9 cellular contexts compared by ENCODE assay signal in the genomic region with DNA sequence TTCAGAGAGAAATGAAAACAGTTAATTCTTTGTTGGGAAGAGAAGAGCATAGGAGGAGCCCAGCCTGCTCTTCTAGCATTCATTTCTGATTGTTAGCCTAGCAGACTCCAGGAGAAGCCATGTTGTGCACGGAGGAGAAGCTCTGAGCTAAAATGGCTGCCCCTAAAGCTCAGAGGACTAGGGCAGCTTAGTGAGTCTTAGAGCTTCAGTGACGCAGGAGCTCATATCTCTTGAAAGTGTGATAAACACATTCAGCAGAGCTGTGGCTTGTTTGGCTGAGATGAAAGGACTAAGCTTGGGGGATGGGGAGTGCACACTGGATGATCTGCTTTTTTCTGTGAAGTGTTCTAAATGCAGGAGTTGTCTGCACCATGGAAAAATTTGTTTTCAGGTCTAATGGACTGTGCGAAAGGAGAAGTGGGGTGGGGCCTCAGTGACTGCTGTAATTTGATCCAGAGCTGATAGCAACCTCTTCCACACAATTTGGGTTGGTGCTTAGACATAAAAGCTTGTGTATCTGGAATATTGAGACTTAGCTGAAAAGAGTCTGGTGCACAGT. TPM values are rescaled to one million over a fixed set of nuclear protein-coding genes. Genes with fewer than 3 reads are reported as not detected.
A peak's percentile ranks its signal among the peaks of the same experiment; 100 is the strongest.
DNase-seq lines count a peak whose midpoint lies in the region; ATAC-seq, FAIRE-seq and TF ChIP-seq lines count a peak whose summit lies in the region.
"Had no signal": no experiment of that assay in that cellular context is flagged by ENCODE, and none has a peak within 500 bp of the region (broad histone marks: within the 10 kb centered on the region; RNA-seq: fewer than 3 reads in every experiment).

No MANE protein-coding gene starts in this region.

- H3K4me1 Mint-ChIP-seq in brain, result peaks cover 53% of the 10 kb centered on the region
- H3K4me1 Mint-ChIP-seq: naive B cell had no signal

- POLR2A ChIA-PET in GM10248 (lab: Yijun Ruan, JAX), result no interaction called here

- H3K9me3 Mint-ChIP-seq in brain, result peaks cover 13 to 86% (median 42%) of the 10 kb centered on the region in 5 experiments

- no peaks in the 10 kb centered on the region for H3K36me3 ChIP-seq in small intestine (ENCODE audit: control insufficient read depth in 2 of 2, insufficient read depth in 2 of 2, low read length in 2 of 2)

- H3K27me3 ChIP-seq in small intestine (ENCODE audit: control insufficient read depth in 2 of 2, insufficient read depth in 2 of 2, low read length in 2 of 2), result no peaks in the 10 kb centered on the region

- peak overlapping the region in 1 of 2 donors; percentile 22 for H3K4me3 ChIP-seq in small intestine (ENCODE audit: low read depth in 1 of 2, low read length in 2 of 2)

- peak overlapping the region; percentile 52 to 79 (median 73) for H3K4me3 Mint-ChIP-seq in brain
- H3K4me3 Mint-ChIP-seq: naive B cell had no signal

- H3K27ac Mint-ChIP-seq in brain, result peak overlapping the region; percentile 91 to 100 (median 98)
- H3K27ac Mint-ChIP-seq: naive B cell had no signal

- peaks cover 100% of the 10 kb centered on the region for H3K36me3 Mint-ChIP-seq in brain
- H3K36me3 Mint-ChIP-seq: naive B cell had no signal

- no peak for TF ChIP-seq CTCF in brain (conservative IDR thresholded peaks at IDR 0.05)
- no peak for TF ChIP-seq CTCF in GM10248 (IDR thresholded peaks at IDR 0.05; ENCODE audit: control extremely low read depth, extremely low read depth, low read depth, missing control alignments)

- FAIRE-seq in small intestine (lab: Jason Lieb, UNC), result no peak

- no peak for ATAC-seq in HG03439 (IDR thresholded peaks at IDR 0.05; ENCODE audit: unreplicated experiment)

- H3K27me3 Mint-ChIP-seq in brain, result no peaks in the 10 kb centered on the region
- H3K27me3 Mint-ChIP-seq: naive B cell had no signal

- CTCF ChIA-PET in GM10248 (lab: Yijun Ruan, JAX), result no interaction called here

- peak; percentile 78 for DNase-seq in DMS79 treated with DMSO at 0.1 percent for 48 hours (lab: John Stamatoyannopoulos, UW)
- DNase-seq in NCI-H187 (lab: John Stamatoyannopoulos, UW), result peak; percentile 77 to 80
- DNase-seq in inferior parietal cortex (ENCODE audit: extremely low spot score), result peak; percentile 66
- peak; percentile 91 for DNase-seq in small intestine
- DNase-seq in GM10248 (ENCODE audit: extremely low spot score), result no peak
- no peak for DNase-seq in germinal center (ENCODE audit: low spot score)
- DNase-seq: naive B cell had no signal

- peaks cover 4 to 13% of the 10 kb centered on the region in 2 donors for H3K4me1 ChIP-seq in small intestine (ENCODE audit: control insufficient read depth in 2 of 2, insufficient read depth in 1 of 2, low read depth in 1 of 2, low read length in 1 of 2)

- WGBS in small intestine, 3 donors, result 6 to 27% (median 11%) methylated on average over 3 of the region's 3 CpGs

- H3K27ac ChIP-seq in small intestine (ENCODE audit: low read depth in 1 of 2, low read length in 1 of 2), result peak overlapping the region; percentile 91 to 99

- no peaks in the 10 kb centered on the region for H3K9me3 ChIP-seq in small intestine (ENCODE audit: control insufficient read depth, low read depth)

RNA-seq across cellular contexts. Expression of a gene that starts 58.5 kb away (rescaled TPM):
- 5.3 TPM for polyA plus RNA-seq in brain (ENCODE audit: insufficient read depth, low read depth, low replicate concordance)
- polyA plus RNA-seq in small intestine, result 1 to 10 TPM in 2 of 3 donors, under 1 TPM in 1; 0.54 to 4.5 (median 2.0) TPM

Comparison
In these comparisons a context has a peak if more than half of its experiments do, and no peak if none do; other contexts are left out.
1. DNase-seq: peak in DMS79 treated with DMSO at 0.1 percent for 48 hours (single experiment), NCI-H187 (2 of 2), inferior parietal cortex (single experiment) and small intestine (single experiment); none in GM10248 (single experiment) and germinal center (single experiment).